ENCODE assay signal across 16 cellular contexts in genomic region chr9:134496413-134497282, GRCh38.
DNase-seq lines count a peak whose midpoint lies in the region; ATAC-seq, FAIRE-seq and TF ChIP-seq lines count a peak whose summit lies in the region.
"Had no signal": no experiment of that assay in that cellular context is flagged by ENCODE, and none has a peak within 500 bp of the region (broad histone marks: within the 10 kb centered on the region; RNA-seq: fewer than 3 reads in every experiment).

No MANE protein-coding gene starts in this region.

- H3K79me2 ChIP-seq in H1 (ENCODE audit: control insufficient read depth in 1 of 2, insufficient read depth in 2 of 2, low read length in 2 of 2) (no peaks in the 10 kb centered on the region), trophoblast cell (ENCODE audit: control insufficient read depth, insufficient read depth, low read length, poor library complexity) (peaks cover 2% of the 10 kb centered on the region)

- H3K23me2 ChIP-seq in H1 (ENCODE audit: low read depth, low read length) = no peaks in the 10 kb centered on the region

- CTCF ChIA-PET in H1 (lab: Charles Lee; ENCODE audit: partially characterized antibody) = no interaction called here
- CTCF ChIA-PET in activated CD4-positive, alpha-beta T cell treated with anti-CD3 and anti-CD28 coated beads for 36 hours (lab: Charles Lee) = no interaction called here

- H4K8ac ChIP-seq in H1 (ENCODE audit: extremely low read depth, insufficient read depth, low read length) (peak overlapping the region; percentile 25; the same call in 1 of the 2 replicates), trophoblast cell (ENCODE audit: low read depth, low read length) (no peak overlapping the region)

- H3K9me3 ChIP-seq in H1 (ENCODE audit: insufficient read depth in 2 of 2, low read depth in 1 of 2, low read length in 1 of 2) = no peaks in the 10 kb centered on the region; a peak in 1 of 4 replicates
- peaks cover 9% of the 10 kb centered on the region for H3K9me3 ChIP-seq in trophoblast cell (ENCODE audit: insufficient read depth, low read depth, low read length)
- H3K9me3 ChIP-seq: ascending aorta, stomach had no signal

- peaks cover 0 to 5% (median 0%) of the 10 kb centered on the region in 4 experiments; a peak in 2 of 7 replicates for H3K4me1 ChIP-seq in H1 (replicated peaks in 1 of 4; ENCODE audit: control insufficient read depth in 3 of 4, insufficient read depth in 4 of 4, low read length in 3 of 4)
- H3K4me1 ChIP-seq in trophoblast cell (ENCODE audit: control insufficient read depth in 1 of 2, insufficient read depth in 2 of 2, low read length in 2 of 2) = peaks cover 0 to 4% of the 10 kb centered on the region in 2 experiments
- H3K4me1 ChIP-seq: ascending aorta had no signal

- no peaks in the 10 kb centered on the region for H3K4me1 Mint-ChIP-seq in activated CD4-positive, alpha-beta T cell treated with anti-CD3 and anti-CD28 coated beads for 36 hours
- H3K4me1 Mint-ChIP-seq: CD8-positive, alpha-beta memory T cell had no signal

- TF ChIP-seq CTCF in H1 (IDR thresholded peaks at IDR 0.05; ENCODE audit: control extremely low read depth in 1 of 3, insufficient read depth in 1 of 3, low read depth in 1 of 3, low read length in 3 of 3) = no peak

- H3K79me1 ChIP-seq in H1 (ENCODE audit: low read depth, low read length) = no peaks in the 10 kb centered on the region
- peaks cover 4% of the 10 kb centered on the region for H3K79me1 ChIP-seq in trophoblast cell (ENCODE audit: low read length)

- no peaks in the 10 kb centered on the region for H3K9me3 Mint-ChIP-seq in activated CD4-positive, alpha-beta T cell treated with anti-CD3 and anti-CD28 coated beads for 36 hours (ENCODE audit: low read depth)
- H3K9me3 Mint-ChIP-seq: CD8-positive, alpha-beta memory T cell; effector memory CD8-positive, alpha-beta T cell; naive B cell; T-helper 1 cell treated with Interleukin-12 subunit alpha and Interleukin-12 subunit beta and Interleukin-4 antibody, amounts not matched to agents 30 μg/mL and 1 μg/mL, for 36 hours had no signal

- no peak overlapping the region for H4K91ac ChIP-seq in H1 (replicated peaks; ENCODE audit: insufficient read length, low read length)
- no peak overlapping the region for H4K91ac ChIP-seq in trophoblast cell (ENCODE audit: low read depth, low read length)

- H2BK12ac ChIP-seq in H1 (ENCODE audit: low read depth, low read length) (no peak overlapping the region), trophoblast cell (ENCODE audit: low read length) (no peak overlapping the region)

- no peak overlapping the region for H3K14ac ChIP-seq in H1 (ENCODE audit: insufficient read length)
- no peak overlapping the region for H3K14ac ChIP-seq in trophoblast cell (ENCODE audit: low read length)

- POLR2A ChIA-PET in H1 (lab: Charles Lee; ENCODE audit: partially characterized antibody) = no interaction called here
- POLR2A ChIA-PET in activated CD4-positive, alpha-beta T cell treated with anti-CD3 and anti-CD28 coated beads for 36 hours (lab: Charles Lee) = no interaction called here

- intact Hi-C loops in activated CD4-positive, alpha-beta T cell treated with anti-CD3 and anti-CD28 coated beads for 36 hours (cut with DNase I, micrococcal nuclease) = no loop called here

- no peak for TF ChIP-seq RAD21 in H1 (IDR thresholded peaks at IDR 0.05 in 1 of 2, conservative IDR thresholded peaks at IDR 0.05 in 1 of 2; ENCODE audit: low read depth in 2 of 2, low read length in 2 of 2)

- H3K27ac ChIP-seq in H1 (ENCODE audit: low read depth, low read length) (no peak overlapping the region), trophoblast cell (ENCODE audit: low read depth, low read length) (no peak overlapping the region)
- H3K27ac ChIP-seq: ascending aorta, HL-60, stomach had no signal

- DNase-seq in Daoy (ENCODE audit: low read depth) (peak; percentile 85), MV-4-11 (lab: John Stamatoyannopoulos, UW) (peak; percentile 20), H1 (ENCODE audit: low read depth in 1 of 2, low spot score in 2 of 2) (no peak), trophoblast cell (peak in 1 of 2 donors; percentile 22), SW 1271 (lab: John Stamatoyannopoulos, UW) (no peak)
- DNase-seq in activated CD4-positive, alpha-beta T cell treated with anti-CD3 and anti-CD28 coated beads for 36 hours = no peak
- DNase-seq: CD8-positive, alpha-beta memory T cell; effector memory CD8-positive, alpha-beta T cell; glutamatergic neuron; naive B cell; stomach had no signal

- TF ChIP-seq POLR2A in H1 (IDR thresholded peaks at IDR 0.05; ENCODE audit: control extremely low read depth in 1 of 2, low read depth in 2 of 2, low read length in 2 of 2) = no peak

- no peak overlapping the region for H3K4me3 ChIP-seq in H1 (ENCODE audit: extremely low read depth in 1 of 4, insufficient read depth in 2 of 4, low read depth in 3 of 4, low read length in 4 of 4)
- H3K4me3 ChIP-seq in trophoblast cell (ENCODE audit: low read depth, low read length) = no peak overlapping the region
- H3K4me3 ChIP-seq: ascending aorta, stomach had no signal

- no peaks in the 10 kb centered on the region for H3K36me3 ChIP-seq in H1 (ENCODE audit: control insufficient read depth in 2 of 4, insufficient read depth in 4 of 4, low read length in 3 of 4)
- peaks cover 0 to 3% of the 10 kb centered on the region in 2 experiments for H3K36me3 ChIP-seq in trophoblast cell (ENCODE audit: control insufficient read depth in 1 of 2, insufficient read depth in 2 of 2, low read length in 2 of 2)
- H3K36me3 ChIP-seq: ascending aorta, stomach had no signal

- H4K20me1 ChIP-seq in H1 (replicated peaks in 1 of 2; ENCODE audit: control insufficient read depth in 1 of 2, insufficient read depth in 2 of 2, low read length in 2 of 2) = no peaks in the 10 kb centered on the region

- H3K27me3 ChIP-seq in H1 (replicated peaks in 1 of 4; ENCODE audit: control insufficient read depth in 3 of 4, extremely low read depth in 1 of 4, insufficient read depth in 3 of 4, low read length in 3 of 4) = no peaks in the 10 kb centered on the region; a peak in 1 of 7 replicates
- H3K27me3 ChIP-seq in trophoblast cell (ENCODE audit: insufficient read depth, low read length) = peaks cover 7% of the 10 kb centered on the region

- no peak overlapping the region for H3K4me3 Mint-ChIP-seq in activated CD4-positive, alpha-beta T cell treated with anti-CD3 and anti-CD28 coated beads for 36 hours
- H3K4me3 Mint-ChIP-seq: CD8-positive, alpha-beta memory T cell; effector memory CD8-positive, alpha-beta T cell; T-helper 1 cell treated with Interleukin-12 subunit alpha and Interleukin-12 subunit beta and Interleukin-4 antibody, amounts not matched to agents 30 μg/mL and 1 μg/mL, for 36 hours had no signal

- H3K4me2 ChIP-seq in H1 (ENCODE audit: insufficient read depth in 1 of 2, low read depth in 2 of 2, low read length in 2 of 2) = no peak overlapping the region
- H3K4me2 ChIP-seq in trophoblast cell (ENCODE audit: low read length) = no peak overlapping the region

- WGBS in H1 (ENCODE audit: extremely low coverage in 1 of 2, insufficient coverage in 1 of 2, insufficient read length in 1 of 2, insufficient replicate concordance in 2 of 2, low coverage in 1 of 2, low lambda C conversion rate in 2 of 2, missing lambda C conversion rate in 1 of 2), 2 experiments = 93% methylated on average over 29 of the region's 29 CpGs; no CpG with 5 or more reads in 1 of the 2 experiments
- WGBS in trophoblast cell (ENCODE audit: extremely low coverage, insufficient coverage, insufficient read length) = no CpG with 5 or more reads among the region's 29 CpGs

- H3K9ac ChIP-seq in H1 (replicated peaks in 1 of 4; ENCODE audit: extremely low read depth in 1 of 4, low read depth in 3 of 4, low read length in 3 of 4) (no peak overlapping the region), trophoblast cell (ENCODE audit: low read length) (peak overlapping the region; percentile 11)

- no peak overlapping the region for H3K18ac ChIP-seq in H1 (ENCODE audit: extremely low read depth, low read length)
- no peak overlapping the region for H3K18ac ChIP-seq in trophoblast cell (ENCODE audit: low read length)

- no peak overlapping the region for H3K23ac ChIP-seq in H1 (ENCODE audit: insufficient read length)
- no peak overlapping the region for H3K23ac ChIP-seq in trophoblast cell (ENCODE audit: low read length)

- ATAC-seq in GM21529 (IDR thresholded peaks at IDR 0.05; ENCODE audit: unreplicated experiment) (no peak), GM21717 (IDR thresholded peaks at IDR 0.05; ENCODE audit: unreplicated experiment) (no peak)
- no peak for ATAC-seq in activated CD4-positive, alpha-beta T cell treated with anti-CD3 and anti-CD28 coated beads for 36 hours
- ATAC-seq: effector memory CD8-positive, alpha-beta T cell had no signal

- H2AK5ac ChIP-seq in H1 (ENCODE audit: low read depth, low read length) (no peak overlapping the region), trophoblast cell (ENCODE audit: low read length) (no peak overlapping the region)

- TF ChIP-seq EP300 in H1 (IDR thresholded peaks at IDR 0.05; ENCODE audit: borderline replicate concordance in 1 of 2, low read depth in 2 of 2, low read length in 2 of 2) = no peak

- H3K4ac ChIP-seq in H1 (replicated peaks; ENCODE audit: insufficient read length, low read depth, low read length) = no peak overlapping the region
- H3K4ac ChIP-seq in trophoblast cell (ENCODE audit: low read depth, low read length) = no peak overlapping the region

- H3K27me3 Mint-ChIP-seq in activated CD4-positive, alpha-beta T cell treated with anti-CD3 and anti-CD28 coated beads for 36 hours = peaks cover 6% of the 10 kb centered on the region

- H2BK20ac ChIP-seq in H1 (ENCODE audit: low read length) = no peak overlapping the region

- no peak overlapping the region for H3K56ac ChIP-seq in H1 (replicated peaks; ENCODE audit: insufficient read length, low read depth, low read length)

- H2BK15ac ChIP-seq in H1 (ENCODE audit: low read length) = no peak overlapping the region

- no peak overlapping the region for H2AFZ ChIP-seq in H1 (ENCODE audit: low read length)
- H2AFZ ChIP-seq in trophoblast cell (ENCODE audit: insufficient read depth, low read length, poor library complexity) = no peak overlapping the region

- no peak overlapping the region for H4K12ac ChIP-seq in trophoblast cell (ENCODE audit: low read depth, low read length)

- no peak overlapping the region for H2BK5ac ChIP-seq in H1 (ENCODE audit: low read depth, low read length)
- H2BK5ac ChIP-seq in trophoblast cell (ENCODE audit: low read depth, low read length, poor library complexity) = no peak overlapping the region

- H3K36me3 Mint-ChIP-seq in activated CD4-positive, alpha-beta T cell treated with anti-CD3 and anti-CD28 coated beads for 36 hours (ENCODE audit: low read depth) = no peaks in the 10 kb centered on the region
- H3K36me3 Mint-ChIP-seq: CD8-positive, alpha-beta memory T cell; naive B cell had no signal

- H2BK120ac ChIP-seq in H1 (replicated peaks; ENCODE audit: low read depth, low read length) (no peak overlapping the region), trophoblast cell (ENCODE audit: insufficient read depth, low read length, poor library complexity) (no peak overlapping the region)

- H4K5ac ChIP-seq in H1 (ENCODE audit: insufficient read length, low read depth, low read length) = no peak overlapping the region

- no peak for FAIRE-seq in H1 (lab: Jason Lieb, UNC)

- H3K27ac Mint-ChIP-seq in activated CD4-positive, alpha-beta T cell treated with anti-CD3 and anti-CD28 coated beads for 36 hours = no peak overlapping the region
- H3K27ac Mint-ChIP-seq: effector memory CD8-positive, alpha-beta T cell; naive B cell; T-helper 1 cell treated with Interleukin-12 subunit alpha and Interleukin-12 subunit beta and Interleukin-4 antibody, amounts not matched to agents 30 μg/mL and 1 μg/mL, for 36 hours had no signal

Comparison
In these comparisons a context has a peak if more than half of its experiments do, and no peak if none do; other contexts are left out.
1. DNase-seq: peak in Daoy (single experiment) and MV-4-11 (single experiment); none in H1 (0 of 2), activated CD4-positive, alpha-beta T cell treated with anti-CD3 and anti-CD28 coated beads for 36 hours (single experiment) and SW 1271 (0 of 2).